10 cellular contexts compared by ENCODE assay signal in genomic region chr17:63433746-63434591, GRCh38. TPM values are rescaled to one million over a fixed set of nuclear protein-coding genes. Genes with fewer than 3 reads are reported as not detected.
A peak's percentile ranks its signal among the peaks of the same experiment; 100 is the strongest.
DNase-seq lines count a peak whose midpoint lies in the region; ATAC-seq and TF ChIP-seq lines count a peak whose summit lies in the region.
"Had no signal": no experiment of that assay in that cellular context is flagged by ENCODE, and none has a peak within 500 bp of the region (broad histone marks: within the 10 kb centered on the region; RNA-seq: fewer than 3 reads in every experiment).

No MANE protein-coding gene starts in this region.

- no peak for TF ChIP-seq EP300 in esophagus muscularis mucosa (IDR thresholded peaks at IDR 0.05)

- H3K36me3 Mint-ChIP-seq in CD8-positive, alpha-beta memory T cell = peaks cover 5 to 53% (median 8%) of the 10 kb centered on the region in 3 donors
- peaks cover 6% of the 10 kb centered on the region for H3K36me3 Mint-ChIP-seq in Caco-2 (ENCODE audit: insufficient read depth, unreplicated experiment)

- 71% methylated on average over 23 of the region's 32 CpGs for WGBS in esophagus muscularis mucosa

- peak overlapping the region in 3 of 7 donors; percentile 11 to 38 (median 34) for H3K4me3 Mint-ChIP-seq in CD8-positive, alpha-beta memory T cell
- no peak overlapping the region for H3K4me3 Mint-ChIP-seq in Caco-2 (ENCODE audit: unreplicated experiment)
- H3K4me3 Mint-ChIP-seq: activated B cell treated with CpG ODN at 0.5 μM for 24 hours had no signal

- no peak for TF ChIP-seq POLR2A in esophagus muscularis mucosa (IDR thresholded peaks at IDR 0.05; ENCODE audit: low read depth)

- TF ChIP-seq CTCF in esophagus muscularis mucosa (IDR thresholded peaks at IDR 0.05) (no peak), parathyroid adenoma (IDR thresholded peaks at IDR 0.05) (no peak), Caco-2 (IDR thresholded peaks at IDR 0.05; ENCODE audit: insufficient read depth in 1 of 2, low read depth in 1 of 2, low read length in 1 of 2, severe bottlenecking in 1 of 2, unreplicated experiment in 1 of 2) (no peak)

- no peaks in the 10 kb centered on the region for H3K9me3 Mint-ChIP-seq in CD8-positive, alpha-beta memory T cell
- no peaks in the 10 kb centered on the region for H3K9me3 Mint-ChIP-seq in Caco-2 (ENCODE audit: unreplicated experiment)
- H3K9me3 Mint-ChIP-seq: activated B cell treated with CpG ODN at 0.5 μM for 24 hours; naive thymus-derived CD4-positive, alpha-beta T cell had no signal

- no peaks in the 10 kb centered on the region for H3K27me3 Mint-ChIP-seq in CD8-positive, alpha-beta memory T cell
- H3K27me3 Mint-ChIP-seq in Caco-2 (ENCODE audit: insufficient read depth, unreplicated experiment) = no peaks in the 10 kb centered on the region
- H3K27me3 Mint-ChIP-seq: naive thymus-derived CD4-positive, alpha-beta T cell had no signal

- DNase-seq in CD8-positive, alpha-beta memory T cell = no peak
- peak in 1 of 2 experiments; percentile 16 for DNase-seq in SJSA1 (ENCODE audit: low read depth in 1 of 2, low spot score in 2 of 2)
- DNase-seq in esophagus muscularis mucosa (ENCODE audit: extremely low spot score) = peak; percentile 96
- DNase-seq in stimulated activated CD4-positive, alpha-beta T cell treated with anti-CD3 and anti-CD28 coated beads, Interleukin-4, amount 100 ng/mL, for 1 hour = no peak
- DNase-seq in NCI-H526 treated with DMSO at 0.1 percent for 48 hours (lab: John Stamatoyannopoulos, UW) = no peak
- DNase-seq in Caco-2 = no peak
- DNase-seq: activated B cell treated with CpG ODN at 0.5 μM for 24 hours had no signal

- no peaks in the 10 kb centered on the region for H3K27me3 ChIP-seq in CD8-positive, alpha-beta memory T cell (ENCODE audit: insufficient read depth, low read length, poor library complexity, severe bottlenecking)
- H3K27me3 ChIP-seq in SJSA1 (replicated peaks) = no peaks in the 10 kb centered on the region
- H3K27me3 ChIP-seq in esophagus muscularis mucosa = peaks cover 0 to 8% (median 0%) of the 10 kb centered on the region in 4 donors
- H3K27me3 ChIP-seq in parathyroid adenoma (ENCODE audit: control insufficient read depth, insufficient read depth, low read length) = no peaks in the 10 kb centered on the region
- H3K27me3 ChIP-seq in Caco-2 (replicated peaks; ENCODE audit: control insufficient read depth, insufficient read depth, low read length) = no peaks in the 10 kb centered on the region

- H3K27ac ChIP-seq in CD8-positive, alpha-beta memory T cell (ENCODE audit: low read depth, low read length) = peak overlapping the region; percentile 70
- H3K27ac ChIP-seq in SJSA1 (peak overlapping the region; percentile 44), esophagus muscularis mucosa (replicated peaks in 1 of 4) (peak overlapping the region; percentile 44 to 74 (median 57)), parathyroid adenoma (peak overlapping the region; percentile 97)

- CTCF ChIA-PET in CD8-positive, alpha-beta memory T cell (lab: Charles Lee) = interaction anchor here (0.6 to 3.8 kb wide), 11 partner anchors 8 to 179 kb away, joined by 3 to 45 read pairs (median 5); partner anchors contain the start of genes ACE and CYB561
- CTCF ChIA-PET in Caco-2 (lab: Charles Lee) = interaction anchor here (1.2 kb wide), 1 partner anchor 8 kb away, joined by 4 read pairs; no protein-coding TSS in a partner anchor

- peak overlapping the region in 7 of 8 donors; percentile 57 to 98 (median 93) for H3K27ac Mint-ChIP-seq in CD8-positive, alpha-beta memory T cell
- H3K27ac Mint-ChIP-seq in Caco-2 (ENCODE audit: unreplicated experiment) = no peak overlapping the region
- H3K27ac Mint-ChIP-seq: activated B cell treated with CpG ODN at 0.5 μM for 24 hours had no signal

- POLR2A ChIA-PET in CD8-positive, alpha-beta memory T cell (lab: Charles Lee) = interaction anchor here (1.1 to 1.4 kb wide), 4 partner anchors 8 to 13 kb away, joined by 6 to 8 read pairs (median 8); partner anchors contain the start of gene CYB561
- POLR2A ChIA-PET in Caco-2 (lab: Charles Lee) = no interaction called here

- no peak overlapping the region for H2AFZ ChIP-seq in parathyroid adenoma

- H3K4me1 ChIP-seq in CD8-positive, alpha-beta memory T cell (ENCODE audit: insufficient read depth, low read length) = peaks cover 32% of the 10 kb centered on the region
- H3K4me1 ChIP-seq in SJSA1 (replicated peaks) (peaks cover 33% of the 10 kb centered on the region), esophagus muscularis mucosa (peaks cover 30 to 63% (median 60%) of the 10 kb centered on the region in 4 donors), parathyroid adenoma (peaks cover 43% of the 10 kb centered on the region), Caco-2 (peaks cover 15% of the 10 kb centered on the region)

- H3K9ac ChIP-seq in parathyroid adenoma = no peak overlapping the region

- no TSS peak for BruUV-seq in Caco-2 (replicated peaks; lab: Mats Ljungman, UMichigan)

- no peak overlapping the region for H3K4me2 ChIP-seq in parathyroid adenoma (ENCODE audit: low read length)

- intact Hi-C loops in esophagus muscularis mucosa (cut with DNase I) = no loop called here
- intact Hi-C loops in Caco-2 (cut with micrococcal nuclease; ENCODE audit: unreplicated experiment) = no loop called here

- no peak for ATAC-seq in HG03457 (IDR thresholded peaks at IDR 0.05; ENCODE audit: unreplicated experiment)

- no peaks in the 10 kb centered on the region for H3K9me3 ChIP-seq in CD8-positive, alpha-beta memory T cell (ENCODE audit: low read length)
- H3K9me3 ChIP-seq in SJSA1 (replicated peaks) (no peaks in the 10 kb centered on the region), esophagus muscularis mucosa (no peaks in the 10 kb centered on the region), parathyroid adenoma (ENCODE audit: control insufficient read depth, low read length) (no peaks in the 10 kb centered on the region), Caco-2 (no peaks in the 10 kb centered on the region)

- peaks cover 21 to 78% (median 31%) of the 10 kb centered on the region in 3 donors for H3K4me1 Mint-ChIP-seq in CD8-positive, alpha-beta memory T cell
- H3K4me1 Mint-ChIP-seq in Caco-2 (ENCODE audit: low read depth, unreplicated experiment) = peaks cover 21% of the 10 kb centered on the region

- no peak overlapping the region for H3K4me3 ChIP-seq in CD8-positive, alpha-beta memory T cell (ENCODE audit: low read length)
- no peak overlapping the region for H3K4me3 ChIP-seq in SJSA1
- no peak overlapping the region for H3K4me3 ChIP-seq in esophagus muscularis mucosa
- H3K4me3 ChIP-seq in parathyroid adenoma (ENCODE audit: low read depth, low read length) = no peak overlapping the region
- no peak overlapping the region for H3K4me3 ChIP-seq in Caco-2 (ENCODE audit: low read depth, low read length)

- H3K36me3 ChIP-seq in CD8-positive, alpha-beta memory T cell (ENCODE audit: insufficient read depth, low read length) = no peaks in the 10 kb centered on the region
- peaks cover 7% of the 10 kb centered on the region; the same call in 1 of the 2 replicates for H3K36me3 ChIP-seq in SJSA1
- H3K36me3 ChIP-seq in esophagus muscularis mucosa = peaks cover 0 to 4% (median 0%) of the 10 kb centered on the region in 4 donors
- H3K36me3 ChIP-seq in parathyroid adenoma (ENCODE audit: control insufficient read depth, insufficient read depth, low read length) = no peaks in the 10 kb centered on the region
- H3K36me3 ChIP-seq in Caco-2 (ENCODE audit: control insufficient read depth, insufficient read depth, low read length) = peaks cover 1% of the 10 kb centered on the region

- H3K79me2 ChIP-seq in parathyroid adenoma = peaks cover 10% of the 10 kb centered on the region

RNA-seq across cellular contexts. Expression of gene CYB561, which starts 12.1 kb away (rescaled TPM):
- total RNA-seq in CD8-positive, alpha-beta memory T cell = 10 to 100 TPM; 14.3 to 16.6 TPM
- polyA plus RNA-seq in CD8-positive, alpha-beta memory T cell = 42.7 TPM
- total RNA-seq in SJSA1 (2014; rRNA removed; shearing (Covaris generic)) = 8.6 and 13.4 TPM in 2 replicates
- total RNA-seq in esophagus muscularis mucosa = 10 to 100 TPM in 3 of 4 donors, 1 to 10 TPM in 1; 8.8 to 17.0 (median 13.2) TPM
- total RNA-seq in Caco-2 (2022) = 46.3 and 48.3 TPM in 2 replicates

RNA-seq across cellular contexts. Expression of gene ACE, which starts 42.9 kb away (rescaled TPM):
- total RNA-seq in CD8-positive, alpha-beta memory T cell = 1 to 10 TPM; 4.6 to 4.7 TPM
- 5.5 TPM for polyA plus RNA-seq in CD8-positive, alpha-beta memory T cell
- 0.13 TPM in 1 of 2 replicates, not detected in the other for total RNA-seq in SJSA1 (2014; rRNA removed; shearing (Covaris generic))
- total RNA-seq in esophagus muscularis mucosa (1 to 10 TPM; 2.5 to 9.6 (median 4.9) TPM), Caco-2 (2022) (1.7 and 3.4 TPM in 2 replicates)
- polyA plus RNA-seq: naive thymus-derived CD4-positive, alpha-beta T cell had no signal

Comparison
In these comparisons a context has a peak if more than half of its experiments do, and no peak if none do; other contexts are left out.
1. H3K27ac ChIP-seq: peak in every context shown above with its lines; median percentile 97 in parathyroid adenoma; 70 in CD8-positive, alpha-beta memory T cell; 57 in esophagus muscularis mucosa; 44 in SJSA1.